Comparison of ENCODE assay signal across 8 cellular contexts in genomic region chr13:45119990-45120864, GRCh38. TPM values are rescaled to one million over a fixed set of nuclear protein-coding genes. Genes with fewer than 3 reads are reported as not detected.
DNase-seq lines count a peak whose midpoint lies in the region; ATAC-seq and TF ChIP-seq lines count a peak whose summit lies in the region.

Gene GTF2F2 (plus strand): TSS chr13:45120510. CDS start chr13:45120656, 146 bp downstream.

- H3K27me3 Mint-ChIP-seq in CD8-positive, alpha-beta T cell (ENCODE audit: low read depth) = no peaks in the 10 kb centered on the region
- no peaks in the 10 kb centered on the region for H3K27me3 Mint-ChIP-seq in memory B cell

- peaks cover 22% of the 10 kb centered on the region for H3K4me1 ChIP-seq in CD8-positive, alpha-beta T cell (ENCODE audit: insufficient read depth, low read length)
- peaks cover 9% of the 10 kb centered on the region for H3K4me1 ChIP-seq in endocrine pancreas (ENCODE audit: control insufficient read depth, insufficient read depth, low read length)

- ATAC-seq in CD8-positive, alpha-beta T cell = peak; percentile 65
- peak; percentile 59 for ATAC-seq in GM19467 (IDR thresholded peaks at IDR 0.05; ENCODE audit: unreplicated experiment)
- ATAC-seq in memory B cell (ENCODE audit: low read depth) = peak; percentile 78

- H3K36me3 ChIP-seq in CD8-positive, alpha-beta T cell (ENCODE audit: insufficient read depth, low read length) = no peaks in the 10 kb centered on the region
- no peaks in the 10 kb centered on the region for H3K36me3 ChIP-seq in endocrine pancreas (ENCODE audit: control insufficient read depth, insufficient read depth, low read length)

- H3K4me1 Mint-ChIP-seq in CD8-positive, alpha-beta T cell (ENCODE audit: low read depth) = peaks cover 20% of the 10 kb centered on the region
- peaks cover 3% of the 10 kb centered on the region for H3K4me1 Mint-ChIP-seq in memory B cell

- no peak within 1 kb of the TSS for H3K27ac Mint-ChIP-seq in CD8-positive, alpha-beta T cell
- no peak within 1 kb of the TSS for H3K27ac Mint-ChIP-seq in memory B cell

- H3K36me3 Mint-ChIP-seq in CD8-positive, alpha-beta T cell = no peaks in the 10 kb centered on the region
- peaks cover 2% of the 10 kb centered on the region for H3K36me3 Mint-ChIP-seq in memory B cell

- POLR2A ChIA-PET in CD8-positive, alpha-beta T cell (lab: Charles Lee) = interaction anchor here (0.6 to 1.2 kb wide), 5 partner anchors 40 to 978 kb away, joined by 3 read pairs; partner anchors contain the start of gene TPT1

- H3K4me3 Mint-ChIP-seq in CD8-positive, alpha-beta T cell = no peak within 1 kb of the TSS
- H3K4me3 Mint-ChIP-seq in memory B cell = no peak within 1 kb of the TSS

- no peak for TF ChIP-seq CTCF in CD8-positive, alpha-beta T cell (IDR thresholded peaks at IDR 0.05)

- peak within 1 kb of the TSS; percentile 93 for H3K27ac ChIP-seq in CD8-positive, alpha-beta T cell (ENCODE audit: low read depth, low read length)

- H3K27me3 ChIP-seq in CD8-positive, alpha-beta T cell (ENCODE audit: insufficient read depth, low read length) = no peaks in the 10 kb centered on the region
- no peaks in the 10 kb centered on the region for H3K27me3 ChIP-seq in endocrine pancreas (ENCODE audit: control insufficient read depth, insufficient read depth, low read length)

- CTCF ChIA-PET in CD8-positive, alpha-beta T cell (lab: Charles Lee) = interaction anchor here (1.0 to 1.5 kb wide), 2 partner anchors 72 to 73 kb away, joined by 3 to 5 read pairs; no protein-coding TSS in a partner anchor

- peak within 1 kb of the TSS; percentile 79 for H3K9ac ChIP-seq in endocrine pancreas (ENCODE audit: control insufficient read depth, insufficient read depth, low read length)

- H3K9me3 ChIP-seq in CD8-positive, alpha-beta T cell (ENCODE audit: low read length) = no peaks in the 10 kb centered on the region
- H3K9me3 ChIP-seq in endocrine pancreas (ENCODE audit: control insufficient read depth, low read length) = no peaks in the 10 kb centered on the region

- intact Hi-C loops in CD8-positive, alpha-beta T cell (cut with DNase I, micrococcal nuclease) = loop anchor here (1.0 to 10.0 kb wide), 15 partner anchors 73 to 1431 kb away; partner anchors contain the start of genes COG3 (in 2 of the 2), GPALPP1 (in 2 of the 2), NUFIP1 (in 2 of the 2) and SLC25A30 (in 1 of the 2)

- peak within 1 kb of the TSS; percentile 70 for H3K4me3 ChIP-seq in CD8-positive, alpha-beta T cell (ENCODE audit: low read depth, low read length)
- H3K4me3 ChIP-seq in endocrine pancreas (ENCODE audit: control insufficient read depth, insufficient read depth, low read length) = peak within 1 kb of the TSS; percentile 93

- no peaks in the 10 kb centered on the region for H3K9me3 Mint-ChIP-seq in CD8-positive, alpha-beta T cell
- H3K9me3 Mint-ChIP-seq in memory B cell = no peaks in the 10 kb centered on the region

- peak; percentile 73 to 92 (median 86) for DNase-seq in CD8-positive, alpha-beta T cell
- DNase-seq in HPDE6-E6E7 (ENCODE audit: extremely low spot score) (peak; percentile 42), memory B cell (ENCODE audit: low spot score in 2 of 2) (peak; percentile 85 to 90)
- peak; percentile 85 for DNase-seq in NK-92 treated with Interleukin-12 subunit alpha and Interleukin-12 subunit beta, amount 100 ng/mL, for 24 hours (lab: John Stamatoyannopoulos, UW)
- peak; percentile 68 to 83 for DNase-seq in activated CD8-positive, alpha-beta memory T cell treated with anti-CD3 and anti-CD28 coated beads for 1 hour (ENCODE audit: extremely low read depth in 1 of 2, low read depth in 1 of 2)
- peak; percentile 88 for DNase-seq in stimulated activated CD8-positive, alpha-beta memory T cell treated with anti-CD3 and anti-CD28 coated beads, Interleukin-12 subunit alpha, Interleukin-12 subunit beta, amount 100 ng/mL, for 1 hour (ENCODE audit: low read depth)

RNA-seq across cellular contexts. Expression of gene GTF2F2, which starts in this region (rescaled TPM):
- total RNA-seq in CD8-positive, alpha-beta T cell = 10 to 100 TPM; 13.2 to 14.8 TPM

Comparison
In these comparisons a context has a peak if more than half of its experiments do, and no peak if none do; other contexts are left out.
1. Peak in every context shown above with its lines: DNase-seq, ATAC-seq, H3K4me3 ChIP-seq and H3K27ac ChIP-seq.